Comparison of ENCODE assay signal across 12 cellular contexts in the genomic region with DNA sequence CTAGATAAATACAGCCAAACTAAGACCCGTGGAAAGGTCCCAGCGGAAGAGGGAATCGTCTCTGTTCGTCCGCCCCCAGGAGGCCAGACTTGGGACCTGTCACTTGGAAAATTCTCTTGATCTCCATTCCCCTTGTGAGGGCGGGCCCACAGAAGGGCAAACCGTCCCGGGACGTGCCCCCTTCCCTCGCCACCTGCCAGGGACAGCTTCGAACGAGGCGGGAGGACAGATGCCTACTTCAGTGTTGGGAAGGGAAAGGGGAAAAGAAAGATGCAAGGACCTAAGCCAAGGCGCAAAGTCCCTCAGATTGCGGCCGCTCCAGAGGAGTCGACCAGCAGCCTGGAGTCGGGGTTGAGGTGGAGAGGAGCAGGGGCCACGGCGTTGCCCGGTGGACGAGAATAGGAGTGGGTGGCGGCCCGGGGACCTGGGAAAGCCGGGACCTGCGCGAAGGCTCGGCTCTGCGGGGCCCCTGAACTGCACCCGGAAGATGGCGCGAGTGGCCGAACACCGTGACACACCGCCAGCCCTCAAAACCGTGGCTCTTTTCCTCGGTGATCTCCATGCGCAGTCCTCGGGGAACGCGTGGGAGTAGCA. TPM values are rescaled to one million over a fixed set of nuclear protein-coding genes. Genes with fewer than 3 reads are reported as not detected.
DNase-seq lines count a peak whose midpoint lies in the region; ATAC-seq and TF ChIP-seq lines count a peak whose summit lies in the region.
"Had no signal": no experiment of that assay in that cellular context is flagged by ENCODE, and none has a peak within 500 bp of the region (broad histone marks: within the 10 kb centered on the region; RNA-seq: fewer than 3 reads in every experiment).

No MANE protein-coding gene starts in this region.

- H3K27ac Mint-ChIP-seq in WTC11 = no peak overlapping the region
- H3K27ac Mint-ChIP-seq in activated CD4-positive, alpha-beta memory T cell treated with anti-CD3 and anti-CD28 coated beads, Interleukin-2, amount 10 ng/mL, durations not matched to agents 7 days and 5 days = no peak overlapping the region
- H3K27ac Mint-ChIP-seq: activated naive CD4-positive, alpha-beta T cell treated with anti-CD3 and anti-CD28 coated beads, Interleukin-2, amount 50 U/mL, for 24 hours had no signal

- no peak overlapping the region for H3K9ac ChIP-seq in skeletal muscle satellite cell (ENCODE audit: low read depth, low read length)

- peaks cover 44% of the 10 kb centered on the region for H3K4me1 Mint-ChIP-seq in WTC11
- H3K4me1 Mint-ChIP-seq in activated CD4-positive, alpha-beta memory T cell treated with anti-CD3 and anti-CD28 coated beads, Interleukin-2, amount 10 ng/mL, durations not matched to agents 7 days and 5 days = peaks cover 34% of the 10 kb centered on the region

- no peaks in the 10 kb centered on the region for H3K9me3 ChIP-seq in iPS-18c (ENCODE audit: control insufficient read depth, insufficient read depth, low read length)
- no peaks in the 10 kb centered on the region for H3K9me3 ChIP-seq in skeletal muscle satellite cell (replicated peaks; ENCODE audit: low read length)

- TF ChIP-seq CTCF in GM12873 (IDR thresholded peaks at IDR 0.05; ENCODE audit: insufficient read depth, low read depth, low read length, missing control alignments) = peak; percentile 39
- no peak for TF ChIP-seq CTCF in WTC11 (IDR thresholded peaks at IDR 0.05)

- CTCF ChIA-PET in WTC11 (lab: Charles Lee) = interaction anchor here (0.9 to 5.4 kb wide), 4 partner anchors 9 to 409 kb away, joined by 3 to 46 read pairs (median 4); no protein-coding TSS in a partner anchor
- CTCF ChIA-PET in activated CD4-positive, alpha-beta memory T cell treated with anti-CD3 and anti-CD28 coated beads, Interleukin-2, amount 10 ng/mL, durations not matched to agents 7 days and 5 days (lab: Charles Lee) = no interaction called here

- H3K27me3 Mint-ChIP-seq in WTC11 (ENCODE audit: low read depth) = peaks cover 86% of the 10 kb centered on the region
- H3K27me3 Mint-ChIP-seq in activated CD4-positive, alpha-beta memory T cell treated with anti-CD3 and anti-CD28 coated beads, Interleukin-2, amount 10 ng/mL, durations not matched to agents 7 days and 5 days = peaks cover 76% of the 10 kb centered on the region

- ATAC-seq in WTC11 (no peak), HG03432 (IDR thresholded peaks at IDR 0.05; ENCODE audit: unreplicated experiment) (no peak)
- ATAC-seq: T-cell had no signal

- peaks cover 29% of the 10 kb centered on the region for H3K27me3 ChIP-seq in skeletal muscle satellite cell (ENCODE audit: control insufficient read depth, insufficient read depth, low read length)

- peak overlapping the region; percentile 43 for H3K4me3 ChIP-seq in iPS-18c (ENCODE audit: insufficient read depth, low read depth, low read length)
- H3K4me3 ChIP-seq in skeletal muscle satellite cell (ENCODE audit: low read length) = peak overlapping the region; percentile 52

- DNase-seq in WTC11 (ENCODE audit: low spot score) (peak; percentile 68), cortex of kidney (lab: John Stamatoyannopoulos, UW) (no peak), AML-193 (lab: John Stamatoyannopoulos, UW) (no peak)
- DNase-seq in activated CD4-positive, alpha-beta memory T cell treated with anti-CD3 and anti-CD28 coated beads, Interleukin-2, amount 10 ng/mL, durations not matched to agents 7 days and 5 days = no peak
- DNase-seq: NCI-H1930; stimulated activated CD4-positive, alpha-beta T cell treated with anti-CD3 and anti-CD28 coated beads, Interleukin-4, amount 100 ng/mL, for 24 hours; T-cell had no signal

- peak overlapping the region; percentile 69 for H3K4me2 ChIP-seq in skeletal muscle satellite cell (ENCODE audit: low read length)

- H3K36me3 Mint-ChIP-seq in WTC11 = 0 out of 2 replicates have a peak, but pooled peaks cover 2% of the 10 kb centered on the region
- H3K36me3 Mint-ChIP-seq in activated CD4-positive, alpha-beta memory T cell treated with anti-CD3 and anti-CD28 coated beads, Interleukin-2, amount 10 ng/mL, durations not matched to agents 7 days and 5 days (ENCODE audit: low read depth) = no peaks in the 10 kb centered on the region
- H3K36me3 Mint-ChIP-seq: activated naive CD4-positive, alpha-beta T cell treated with anti-CD3 and anti-CD28 coated beads, Interleukin-2, amount 50 U/mL, for 24 hours; T-cell had no signal

- peaks cover 24% of the 10 kb centered on the region for H3K4me1 ChIP-seq in skeletal muscle satellite cell (ENCODE audit: control insufficient read depth, insufficient read depth, low read length)

- H3K9me3 Mint-ChIP-seq in WTC11 = no peaks in the 10 kb centered on the region
- H3K9me3 Mint-ChIP-seq in activated CD4-positive, alpha-beta memory T cell treated with anti-CD3 and anti-CD28 coated beads, Interleukin-2, amount 10 ng/mL, durations not matched to agents 7 days and 5 days = no peaks in the 10 kb centered on the region
- H3K9me3 Mint-ChIP-seq: activated naive CD4-positive, alpha-beta T cell treated with anti-CD3 and anti-CD28 coated beads, Interleukin-2, amount 50 U/mL, for 24 hours; T-cell had no signal

- POLR2A ChIA-PET in WTC11 (lab: Charles Lee) = no interaction called here
- POLR2A ChIA-PET in activated CD4-positive, alpha-beta memory T cell treated with anti-CD3 and anti-CD28 coated beads, Interleukin-2, amount 10 ng/mL, durations not matched to agents 7 days and 5 days (lab: Charles Lee) = no interaction called here

- peak overlapping the region; percentile 81 for H3K4me3 Mint-ChIP-seq in WTC11
- no peak overlapping the region for H3K4me3 Mint-ChIP-seq in activated CD4-positive, alpha-beta memory T cell treated with anti-CD3 and anti-CD28 coated beads, Interleukin-2, amount 10 ng/mL, durations not matched to agents 7 days and 5 days
- H3K4me3 Mint-ChIP-seq: activated naive CD4-positive, alpha-beta T cell treated with anti-CD3 and anti-CD28 coated beads, Interleukin-2, amount 50 U/mL, for 24 hours had no signal

- H3K36me3 ChIP-seq in skeletal muscle satellite cell (ENCODE audit: insufficient read depth, low read length) = no peaks in the 10 kb centered on the region

TF ChIP-seq in WTC11, 78 proteins besides CTCF, POLR2A, EP300 and RAD21:
- 0 out of 2 replicates have a peak, but pooled peaks have one; percentile 51 for TF ChIP-seq TP53 (CRISPR knock-in tag; IDR thresholded peaks at IDR 0.05)
- TF ChIP-seq NFYB (CRISPR knock-in tag; conservative IDR thresholded peaks at IDR 0.05; ENCODE audit: low read depth) = no peak

RNA-seq across cellular contexts. Expression of a gene that starts 4.4 kb away (rescaled TPM):
- total RNA-seq in WTC11 (2021) = 0.11 to 0.39 TPM (median 0.16 TPM) in 3 replicates
- total RNA-seq in skeletal muscle satellite cell (2012; rRNA removed) = 20.0 and 21.2 TPM in 2 replicates
- under 1 TPM in 1 of 2 experiments, not detected in 1; 0.23 TPM for total RNA-seq in activated CD4-positive, alpha-beta memory T cell treated with anti-CD3 and anti-CD28 coated beads, Interleukin-2, amount 10 ng/mL, durations not matched to agents 7 days and 5 days
